30 cellular contexts compared by ENCODE assay signal in the genomic region with DNA sequence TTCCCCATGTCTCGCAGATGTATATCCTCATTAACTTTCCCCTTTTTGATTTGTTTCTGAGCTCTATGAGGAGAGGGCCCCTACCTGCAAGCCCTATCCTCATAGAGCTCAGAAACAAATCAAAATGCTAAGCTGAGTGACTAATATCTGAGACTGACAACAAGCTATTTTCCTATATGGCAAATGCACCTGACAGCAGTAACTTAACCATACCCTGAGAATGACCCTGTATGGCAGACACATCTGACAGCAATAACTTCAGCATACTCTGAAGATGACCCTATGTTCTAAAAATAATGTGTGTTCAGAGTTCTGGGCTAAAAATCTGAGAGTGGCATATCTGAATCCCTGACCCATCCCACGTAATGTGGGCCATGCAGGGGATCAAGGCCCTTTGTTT.
"Had no signal": no experiment of that assay in that cellular context is flagged by ENCODE, and none has a peak within 500 bp of the region (broad histone marks: within the 10 kb centered on the region; RNA-seq: fewer than 3 reads in every experiment).

No MANE protein-coding gene starts in this region.

- H3K27ac ChIP-seq: neutrophil, ovary, parathyroid adenoma, psoas muscle, right lobe of liver, sigmoid colon, stomach, thoracic aorta, thyroid gland, tibial nerve, upper lobe of left lung, vagina had no signal

- H2AFZ ChIP-seq: parathyroid adenoma had no signal

- H3K27me3 Mint-ChIP-seq: naive thymus-derived CD4-positive, alpha-beta T cell; progenitor cell of endocrine pancreas; stimulated activated naive B cell treated with anti-CD40 and anti-IgM and Interleukin-4, amounts not matched to agents 10 μg/mL and 1 μg/mL and 100 μg/mL, for 72 hours; stimulated activated naive CD8-positive, alpha-beta T cell treated with anti-CD3 and anti-CD28 coated beads, Interleukin-15, Interleukin-2, amounts not matched to agents 100 ng/mL and 50 ng/mL, for 24 hours had no signal

- H3K4me1 ChIP-seq: parathyroid adenoma, psoas muscle, right lobe of liver, sigmoid colon, stomach, thyroid gland, tibial nerve, upper lobe of left lung, vagina had no signal

- H3K9ac ChIP-seq: parathyroid adenoma had no signal

- H3K4me1 Mint-ChIP-seq: naive thymus-derived CD4-positive, alpha-beta T cell; natural killer cell; nephron; neural crest cell; stimulated activated effector memory CD8-positive, alpha-beta T cell treated with anti-CD3 and anti-CD28 coated beads, Interleukin-12 subunit alpha, Interleukin-12 subunit beta, amount 100 ng/mL, for 72 hours; stimulated activated naive B cell treated with anti-CD40 and anti-IgM and Interleukin-4, amounts not matched to agents 10 μg/mL and 1 μg/mL and 100 μg/mL, for 72 hours had no signal

- H3K9me3 ChIP-seq: neutrophil, ovary, psoas muscle, right lobe of liver, sigmoid colon, stomach, thoracic aorta, thyroid gland, tibial nerve, upper lobe of left lung, vagina had no signal

- H3K4me3 ChIP-seq: ovary, psoas muscle, right lobe of liver, sigmoid colon, stomach, thoracic aorta, thyroid gland, tibial nerve, upper lobe of left lung, vagina had no signal

- ATAC-seq: naive thymus-derived CD4-positive, alpha-beta T cell; natural killer cell; psoas muscle; right cardiac atrium; right lobe of liver; stimulated activated effector memory CD8-positive, alpha-beta T cell treated with anti-CD3 and anti-CD28 coated beads, Interleukin-12 subunit alpha, Interleukin-12 subunit beta, amount 100 ng/mL, for 72 hours; stimulated activated naive B cell treated with anti-CD40 and anti-IgM and Interleukin-4, amounts not matched to agents 10 μg/mL and 1 μg/mL and 100 μg/mL, for 72 hours had no signal

- H3K9me3 Mint-ChIP-seq: nephron; neural crest cell; stimulated activated naive B cell treated with anti-CD40 and anti-IgM and Interleukin-4, amounts not matched to agents 10 μg/mL and 1 μg/mL and 100 μg/mL, for 72 hours had no signal

- H3K36me3 ChIP-seq: neutrophil, ovary, right lobe of liver, sigmoid colon, stomach, thoracic aorta, thyroid gland, tibial nerve, upper lobe of left lung, vagina had no signal

- DNase-seq: naive thymus-derived CD4-positive, alpha-beta T cell; natural killer cell; nucleus accumbens; ovary; posterior cingulate gyrus; psoas muscle; right cardiac atrium; right lobe of liver; sigmoid colon; small intestine; stimulated activated CD4-positive, alpha-beta T cell treated with anti-CD3 and anti-CD28 coated beads, Interleukin-15, amount 100 ng/mL, for 24 hours; stimulated activated CD4-positive, alpha-beta T cell treated with anti-CD3 and anti-CD28 coated beads, Interleukin-2, amount 100 ng/mL, for 24 hours; stimulated activated CD4-positive, alpha-beta T cell treated with anti-CD3 and anti-CD28 coated beads, Interleukin-2, amount 100 ng/mL, for 48 hours; stimulated activated CD4-positive, alpha-beta T cell treated with anti-CD3 and anti-CD28 coated beads, Interleukin-4, amount 100 ng/mL, for 24 hours; stimulated activated naive B cell treated with anti-CD40 and anti-IgM and Interleukin-4, amounts not matched to agents 10 μg/mL and 1 μg/mL and 100 μg/mL, for 72 hours; stimulated activated naive CD4-positive, alpha-beta T cell treated with Interleukin-2 at 50 U/mL for 16 hours; stomach; thyroid gland; trophoblast cell; upper lobe of left lung had no signal

- H3K36me3 Mint-ChIP-seq: naive thymus-derived CD4-positive, alpha-beta T cell; stimulated activated effector memory CD8-positive, alpha-beta T cell treated with anti-CD3 and anti-CD28 coated beads, Interleukin-12 subunit alpha, Interleukin-12 subunit beta, amount 100 ng/mL, for 72 hours; stimulated activated naive B cell treated with anti-CD40 and anti-IgM and Interleukin-4, amounts not matched to agents 10 μg/mL and 1 μg/mL and 100 μg/mL, for 72 hours had no signal

- H3K27me3 ChIP-seq: neutrophil, ovary, right lobe of liver, sigmoid colon, stomach, thyroid gland, tibial nerve, upper lobe of left lung, vagina had no signal

- H3K79me2 ChIP-seq: parathyroid adenoma had no signal

- H3K27ac Mint-ChIP-seq: naive thymus-derived CD4-positive, alpha-beta T cell; natural killer cell; nephron; progenitor cell of endocrine pancreas; stimulated activated effector memory CD8-positive, alpha-beta T cell treated with anti-CD3 and anti-CD28 coated beads, Interleukin-12 subunit alpha, Interleukin-12 subunit beta, amount 100 ng/mL, for 72 hours; stimulated activated naive B cell treated with anti-CD40 and anti-IgM and Interleukin-4, amounts not matched to agents 10 μg/mL and 1 μg/mL and 100 μg/mL, for 72 hours; stimulated activated naive CD8-positive, alpha-beta T cell treated with anti-CD3 and anti-CD28 coated beads, Interleukin-15, Interleukin-2, amounts not matched to agents 100 ng/mL and 50 ng/mL, for 24 hours had no signal

- H3K4me3 Mint-ChIP-seq: naive thymus-derived CD4-positive, alpha-beta T cell; natural killer cell; nephron; neural crest cell; stimulated activated effector memory CD8-positive, alpha-beta T cell treated with anti-CD3 and anti-CD28 coated beads, Interleukin-12 subunit alpha, Interleukin-12 subunit beta, amount 100 ng/mL, for 72 hours; stimulated activated naive B cell treated with anti-CD40 and anti-IgM and Interleukin-4, amounts not matched to agents 10 μg/mL and 1 μg/mL and 100 μg/mL, for 72 hours; stimulated activated naive CD8-positive, alpha-beta T cell treated with anti-CD3 and anti-CD28 coated beads, Interleukin-15, Interleukin-2, amounts not matched to agents 100 ng/mL and 50 ng/mL, for 24 hours had no signal
